Comparison of ENCODE assay signal across 1 cellular context in genomic region chr9:3331801-3332200, GRCh38.
TF ChIP-seq lines count a peak whose summit lies in the region.

No MANE protein-coding gene starts in this region.

TF ChIP-seq in SK-N-SH treated with all-trans-retinoic acid at 6 μM for 48 hours, 23 proteins besides CTCF, POLR2A, EP300 and RAD21 (continued from another document):
- no peak for TF ChIP-seq CREB5 (CRISPR knock-in tag; IDR thresholded peaks at IDR 0.05; ENCODE audit: low read depth)
